ENCODE assay signal across 20 cellular contexts in the genomic region with DNA sequence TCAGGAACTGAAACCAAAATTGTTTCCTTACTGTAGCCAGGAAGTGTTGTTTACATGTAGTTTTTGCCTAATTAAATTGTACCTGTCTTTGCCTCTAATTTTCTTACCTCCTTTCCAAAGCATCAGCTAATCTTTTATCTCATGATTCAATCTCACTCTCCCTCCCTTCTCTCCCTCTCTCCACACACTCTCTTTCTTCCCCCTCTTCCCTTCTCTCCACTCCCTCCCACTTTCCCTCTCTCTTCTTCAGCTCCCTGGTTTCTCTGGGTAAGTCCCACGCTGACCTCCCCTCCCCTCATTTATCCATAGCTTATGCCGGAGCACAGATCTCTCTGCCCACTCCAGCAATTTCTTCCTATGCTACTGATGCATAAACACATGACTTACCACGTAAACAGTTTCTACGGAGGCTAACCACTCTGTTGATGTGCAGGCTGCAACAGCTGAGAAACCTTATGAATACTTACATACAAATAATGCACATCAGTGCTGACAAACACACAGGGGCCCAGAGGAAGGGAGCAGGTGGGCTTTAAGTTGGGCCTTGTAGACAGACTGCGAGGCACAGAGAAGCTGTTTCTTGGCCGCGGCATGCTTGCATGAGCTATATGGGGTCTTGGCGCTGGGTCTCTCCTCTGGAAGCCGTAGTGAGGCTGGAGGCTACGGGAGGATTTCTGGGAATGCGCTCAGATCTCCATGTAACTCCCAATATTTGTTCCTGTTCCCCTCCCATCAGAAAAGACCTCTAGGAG.
DNase-seq lines count a peak whose midpoint lies in the region; ATAC-seq and TF ChIP-seq lines count a peak whose summit lies in the region.
"Had no signal": no experiment of that assay in that cellular context is flagged by ENCODE, and none has a peak within 500 bp of the region (broad histone marks: within the 10 kb centered on the region; RNA-seq: fewer than 3 reads in every experiment).

No MANE protein-coding gene starts in this region.

- H3K9me3 ChIP-seq in iPS-20b (ENCODE audit: insufficient read depth, low read depth, low read length): no peaks in the 10 kb centered on the region
- H3K9me3 ChIP-seq in smooth muscle cell (replicated peaks; ENCODE audit: low read depth): no peaks in the 10 kb centered on the region
- H3K9me3 ChIP-seq: psoas muscle had no signal

- DNase-seq in activated naive CD8-positive, alpha-beta T cell treated with anti-CD3 and anti-CD28 coated beads, Interleukin-2, amount 10 ng/mL, durations not matched to agents 7 days and 5 days: no peak
- no peak for DNase-seq in activated naive CD8-positive, alpha-beta T cell treated with anti-CD3 and anti-CD28 coated beads, Interleukin-2, amount 50 U/mL, for 24 hours
- DNase-seq in astrocyte of the hippocampus (ENCODE audit: low read depth, low spot score): peak; percentile 41
- no peak for DNase-seq in smooth muscle cell (lab: John Stamatoyannopoulos, UW; ENCODE audit: unreplicated experiment)
- no peak for DNase-seq in NAMALWA (ENCODE audit: low spot score)
- DNase-seq in NCI-H1105 treated with DMSO at 0.1 percent for 48 hours (lab: John Stamatoyannopoulos, UW): no peak
- DNase-seq: cortex of kidney; DMS153; erythroblast; heart left ventricle; NCI-H2029 treated with DMSO at 0.1 percent for 48 hours; NCI-H526 treated with DMSO at 0.1 percent for 48 hours; psoas muscle; stimulated activated naive CD8-positive, alpha-beta T cell treated with anti-CD3 and anti-CD28 coated beads, Interleukin-15, amount 100 ng/mL, for 72 hours had no signal

- H3F3A ChIP-seq in smooth muscle cell (ENCODE audit: low read depth): no peaks in the 10 kb centered on the region

- peaks cover 3% of the 10 kb centered on the region for H3K4me1 Mint-ChIP-seq in activated naive CD8-positive, alpha-beta T cell treated with anti-CD3 and anti-CD28 coated beads, Interleukin-2, amount 10 ng/mL, durations not matched to agents 7 days and 5 days
- no peaks in the 10 kb centered on the region for H3K4me1 Mint-ChIP-seq in activated naive CD8-positive, alpha-beta T cell treated with anti-CD3 and anti-CD28 coated beads, Interleukin-2, amount 50 U/mL, for 24 hours
- H3K4me1 Mint-ChIP-seq: CD14-positive monocyte; stimulated activated naive CD8-positive, alpha-beta T cell treated with anti-CD3 and anti-CD28 coated beads, Interleukin-15, amount 100 ng/mL, for 72 hours had no signal

- peak overlapping the region; percentile 73 for H3K4me2 ChIP-seq in smooth muscle cell

- H3K9ac ChIP-seq in iPS-20b (ENCODE audit: low read depth, low read length) (no peak overlapping the region), smooth muscle cell (ENCODE audit: low read depth) (peak overlapping the region; percentile 70)

- H3K27me3 Mint-ChIP-seq in activated naive CD8-positive, alpha-beta T cell treated with anti-CD3 and anti-CD28 coated beads, Interleukin-2, amount 10 ng/mL, durations not matched to agents 7 days and 5 days: no peaks in the 10 kb centered on the region
- no peaks in the 10 kb centered on the region for H3K27me3 Mint-ChIP-seq in activated naive CD8-positive, alpha-beta T cell treated with anti-CD3 and anti-CD28 coated beads, Interleukin-2, amount 50 U/mL, for 24 hours
- H3K27me3 Mint-ChIP-seq: stimulated activated naive CD8-positive, alpha-beta T cell treated with anti-CD3 and anti-CD28 coated beads, Interleukin-15, amount 100 ng/mL, for 72 hours had no signal

- H3K9me3 Mint-ChIP-seq in activated naive CD8-positive, alpha-beta T cell treated with anti-CD3 and anti-CD28 coated beads, Interleukin-2, amount 10 ng/mL, durations not matched to agents 7 days and 5 days: peaks cover 1% of the 10 kb centered on the region
- no peaks in the 10 kb centered on the region for H3K9me3 Mint-ChIP-seq in activated naive CD8-positive, alpha-beta T cell treated with anti-CD3 and anti-CD28 coated beads, Interleukin-2, amount 50 U/mL, for 24 hours
- H3K9me3 Mint-ChIP-seq: stimulated activated naive CD8-positive, alpha-beta T cell treated with anti-CD3 and anti-CD28 coated beads, Interleukin-15, amount 100 ng/mL, for 72 hours had no signal

- ATAC-seq in activated naive CD8-positive, alpha-beta T cell treated with anti-CD3 and anti-CD28 coated beads, Interleukin-2, amount 10 ng/mL, durations not matched to agents 7 days and 5 days (ENCODE audit: low read depth): no peak
- ATAC-seq in activated naive CD8-positive, alpha-beta T cell treated with anti-CD3 and anti-CD28 coated beads, Interleukin-2, amount 50 U/mL, for 24 hours: no peak
- no peak for ATAC-seq in HG03460 (IDR thresholded peaks at IDR 0.05; ENCODE audit: unreplicated experiment)
- ATAC-seq: HCT116; stimulated activated naive CD8-positive, alpha-beta T cell treated with anti-CD3 and anti-CD28 coated beads, Interleukin-15, amount 100 ng/mL, for 72 hours had no signal

- no peaks in the 10 kb centered on the region; the same call in 1 of the 2 replicates for H3K27me3 ChIP-seq in iPS-20b (ENCODE audit: insufficient read depth, low read length)
- no peaks in the 10 kb centered on the region for H3K27me3 ChIP-seq in smooth muscle cell (ENCODE audit: low read depth)
- H3K27me3 ChIP-seq: heart left ventricle had no signal

- H3K27ac Mint-ChIP-seq in activated naive CD8-positive, alpha-beta T cell treated with anti-CD3 and anti-CD28 coated beads, Interleukin-2, amount 10 ng/mL, durations not matched to agents 7 days and 5 days: no peak overlapping the region
- H3K27ac Mint-ChIP-seq in activated naive CD8-positive, alpha-beta T cell treated with anti-CD3 and anti-CD28 coated beads, Interleukin-2, amount 50 U/mL, for 24 hours: no peak overlapping the region
- H3K27ac Mint-ChIP-seq: CD14-positive monocyte; stimulated activated naive CD8-positive, alpha-beta T cell treated with anti-CD3 and anti-CD28 coated beads, Interleukin-15, amount 100 ng/mL, for 72 hours had no signal

- TF ChIP-seq CTCF in smooth muscle cell (IDR thresholded peaks at IDR 0.05; ENCODE audit: borderline replicate concordance, insufficient read depth, poor library complexity, severe bottlenecking): no peak

- H4K20me1 ChIP-seq in smooth muscle cell (ENCODE audit: low read depth): no peaks in the 10 kb centered on the region

- H3K27ac ChIP-seq in iPS-20b (ENCODE audit: low read length): no peak overlapping the region
- H3K27ac ChIP-seq in smooth muscle cell (ENCODE audit: low read depth): peak overlapping the region; percentile 91
- H3K27ac ChIP-seq: 22Rv1, heart left ventricle, psoas muscle, VCaP had no signal

- WGBS in smooth muscle cell (ENCODE audit: low lambda C conversion rate): 51% methylated on average over 11 of the region's 11 CpGs

- H3K36me3 Mint-ChIP-seq in activated naive CD8-positive, alpha-beta T cell treated with anti-CD3 and anti-CD28 coated beads, Interleukin-2, amount 10 ng/mL, durations not matched to agents 7 days and 5 days: no peaks in the 10 kb centered on the region
- no peaks in the 10 kb centered on the region for H3K36me3 Mint-ChIP-seq in activated naive CD8-positive, alpha-beta T cell treated with anti-CD3 and anti-CD28 coated beads, Interleukin-2, amount 50 U/mL, for 24 hours (ENCODE audit: low read depth)
- H3K36me3 Mint-ChIP-seq: CD14-positive monocyte had no signal

- H3K36me3 ChIP-seq in iPS-20b (ENCODE audit: insufficient read depth, low read depth, low read length): no peaks in the 10 kb centered on the region
- no peaks in the 10 kb centered on the region for H3K36me3 ChIP-seq in smooth muscle cell (ENCODE audit: low read depth)
- H3K36me3 ChIP-seq: heart left ventricle had no signal

- H3K4me3 ChIP-seq in iPS-20b (ENCODE audit: low read length) (peak overlapping the region; percentile 29; the same call in 1 of the 2 replicates), smooth muscle cell (no peak overlapping the region)
- H3K4me3 ChIP-seq: psoas muscle had no signal

- H3K4me3 Mint-ChIP-seq in activated naive CD8-positive, alpha-beta T cell treated with anti-CD3 and anti-CD28 coated beads, Interleukin-2, amount 10 ng/mL, durations not matched to agents 7 days and 5 days: peak overlapping the region; percentile 5
- H3K4me3 Mint-ChIP-seq in activated naive CD8-positive, alpha-beta T cell treated with anti-CD3 and anti-CD28 coated beads, Interleukin-2, amount 50 U/mL, for 24 hours: no peak overlapping the region
- H3K4me3 Mint-ChIP-seq: CD14-positive monocyte; stimulated activated naive CD8-positive, alpha-beta T cell treated with anti-CD3 and anti-CD28 coated beads, Interleukin-15, amount 100 ng/mL, for 72 hours had no signal

- POLR2A ChIA-PET in activated naive CD8-positive, alpha-beta T cell treated with anti-CD3 and anti-CD28 coated beads, Interleukin-2, amount 10 ng/mL, durations not matched to agents 7 days and 5 days (lab: Charles Lee): no interaction called here

- peaks cover 6% of the 10 kb centered on the region; the same call in 1 of the 2 replicates for H3K4me1 ChIP-seq in iPS-20b (ENCODE audit: insufficient read depth, low read length)
- H3K4me1 ChIP-seq in smooth muscle cell (ENCODE audit: low read depth): peaks cover 19% of the 10 kb centered on the region
- H3K4me1 ChIP-seq: psoas muscle had no signal

- no peaks in the 10 kb centered on the region for H3K79me2 ChIP-seq in smooth muscle cell (ENCODE audit: low read depth)

- peak overlapping the region; percentile 65 for H2AFZ ChIP-seq in smooth muscle cell (ENCODE audit: low read depth)
